ENCODE assay signal across 3 cellular contexts in genomic region chr2:149765636-149766035, GRCh38.
TF ChIP-seq lines count a peak whose summit lies in the region.

No MANE protein-coding gene starts in this region.

TF ChIP-seq in A549, 52 proteins besides CTCF, POLR2A, EP300 and RAD21:
- TF ChIP-seq ZSCAN20 (CRISPR knock-in tag; IDR thresholded peaks at IDR 0.05) (no peak), ZFP36 (IDR thresholded peaks at IDR 0.05; ENCODE audit: borderline replicate concordance, partially characterized antibody) (no peak), SMC3 (IDR thresholded peaks at IDR 0.05) (0 out of 3 replicates have a peak, but pooled peaks have one; percentile 5), FOSL2 (IDR thresholded peaks at IDR 0.05) (no peak), FOSL2 (CRISPR knock-in tag; IDR thresholded peaks at IDR 0.05) (no peak), POLR2AphosphoS2 (conservative IDR thresholded peaks at IDR 0.05; ENCODE audit: low read length) (no peak), ZNF302 (CRISPR knock-in tag; IDR thresholded peaks at IDR 0.05) (no peak), CHD2 (IDR thresholded peaks at IDR 0.05; ENCODE audit: low read length, partially characterized antibody) (no peak)

TF ChIP-seq in HCT116, 20 proteins besides CTCF, POLR2A, EP300 and RAD21:
- TF ChIP-seq ELF1 (IDR thresholded peaks at IDR 0.05; ENCODE audit: borderline replicate concordance, low read depth) (no peak), EZH2phosphoT487 (IDR thresholded peaks at IDR 0.05; ENCODE audit: borderline replicate concordance) (no peak), YY1 (IDR thresholded peaks at IDR 0.05; ENCODE audit: extremely low read depth, insufficient replicate concordance, low read depth, low read length) (no peak), ZFX (IDR thresholded peaks at IDR 0.05) (no peak), SIN3A (IDR thresholded peaks at IDR 0.05; ENCODE audit: low read depth) (no peak), JUND (IDR thresholded peaks at IDR 0.05) (no peak), ZNF274 (IDR thresholded peaks at IDR 0.05; ENCODE audit: low read depth, low read length) (no peak), EZH2 (IDR thresholded peaks at IDR 0.05) (no peak), MAX (IDR thresholded peaks at IDR 0.05) (no peak), ATF3 (IDR thresholded peaks at IDR 0.05) (no peak), CEBPB (IDR thresholded peaks at IDR 0.05; ENCODE audit: low read depth) (no peak), CBX3 (IDR thresholded peaks at IDR 0.05; ENCODE audit: low read depth) (no peak), REST (IDR thresholded peaks at IDR 0.05; ENCODE audit: low read depth) (no peak), FOSL1 (IDR thresholded peaks at IDR 0.05; ENCODE audit: low read depth) (no peak), EGR1 (IDR thresholded peaks at IDR 0.05; ENCODE audit: low read depth) (no peak), SRF (IDR thresholded peaks at IDR 0.05; ENCODE audit: low read depth) (no peak), POLR2AphosphoS5 (IDR thresholded peaks at IDR 0.05; ENCODE audit: low read depth, low read length) (no peak), SP1 (IDR thresholded peaks at IDR 0.05; ENCODE audit: low read depth) (no peak), TCF7L2 (IDR thresholded peaks at IDR 0.05; ENCODE audit: borderline replicate concordance, extremely low read depth, insufficient read depth, insufficient read length) (no peak), ZBTB33 (IDR thresholded peaks at IDR 0.05; ENCODE audit: extremely low read depth, insufficient replicate concordance, low read length) (no peak)

TF ChIP-seq in H1, 55 proteins besides CTCF, POLR2A, EP300 and RAD21:
- no peak for TF ChIP-seq KDM5A (IDR thresholded peaks at IDR 0.05; ENCODE audit: low read length)
- TF ChIP-seq SP2 (IDR thresholded peaks at IDR 0.05; ENCODE audit: low read length), result no peak
- no peak for TF ChIP-seq NANOG (IDR thresholded peaks at IDR 0.05; ENCODE audit: insufficient read depth, low read depth, low read length, poor library complexity, severe bottlenecking)
- TF ChIP-seq CBX5 (IDR thresholded peaks at IDR 0.05; ENCODE audit: low read depth, low read length), result no peak
- TF ChIP-seq YY1 (IDR thresholded peaks at IDR 0.05; ENCODE audit: low read depth, low read length), result no peak
- TF ChIP-seq NRF1 (IDR thresholded peaks at IDR 0.05; ENCODE audit: low read depth, low read length), result no peak
- TF ChIP-seq EGR1 (IDR thresholded peaks at IDR 0.05; ENCODE audit: borderline replicate concordance, low read depth, low read length), result no peak
- TF ChIP-seq POU5F1 (IDR thresholded peaks at IDR 0.05; ENCODE audit: low read depth, low read length), result no peak
- no peak for TF ChIP-seq BACH1 (IDR thresholded peaks at IDR 0.05; ENCODE audit: low read length)
- TF ChIP-seq KDM4A (IDR thresholded peaks at IDR 0.05; ENCODE audit: low read depth, low read length, severe bottlenecking), result no peak
- TF ChIP-seq CEBPB (IDR thresholded peaks at IDR 0.05; ENCODE audit: low read depth, low read length), result no peak
- TF ChIP-seq CREB1 (IDR thresholded peaks at IDR 0.05), result no peak
- TF ChIP-seq ATF2 (IDR thresholded peaks at IDR 0.05; ENCODE audit: low read length), result no peak
- TF ChIP-seq ASH2L (IDR thresholded peaks at IDR 0.05; ENCODE audit: low read length), result no peak
- TF ChIP-seq KDM1A (IDR thresholded peaks at IDR 0.05; ENCODE audit: borderline replicate concordance, low read length), result no peak
- no peak for TF ChIP-seq MAX (IDR thresholded peaks at IDR 0.05)
